In the genomic region with DNA sequence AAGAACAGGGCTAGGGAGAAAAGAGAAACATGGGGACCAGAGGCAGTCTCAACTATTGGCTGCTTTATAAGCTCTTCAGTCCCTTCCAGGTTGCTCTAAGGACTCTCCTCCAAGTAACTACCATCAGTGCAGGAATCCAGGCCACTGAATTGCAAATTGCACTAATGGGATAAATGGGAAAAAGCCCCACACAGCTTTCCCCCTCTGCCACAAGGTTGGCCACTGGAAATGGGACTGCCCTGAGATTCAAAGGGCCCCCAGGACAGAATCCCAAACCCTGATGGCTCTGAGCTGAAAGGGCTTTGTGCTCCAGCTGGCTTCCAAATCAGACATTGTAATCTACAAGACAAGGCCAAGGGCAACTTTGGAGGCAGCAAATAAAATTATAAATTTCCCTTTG, we compare ENCODE assay signal across 21 cellular contexts.
"Had no signal": no experiment of that assay in that cellular context is flagged by ENCODE, and none has a peak within 500 bp of the region (broad histone marks: within the 10 kb centered on the region; RNA-seq: fewer than 3 reads in every experiment).

No MANE protein-coding gene starts in this region.

- H3K4me1 Mint-ChIP-seq: endodermal cell had no signal

- H3K4me3 Mint-ChIP-seq: dendritic cell treated with granulocyte-macrophage colony-stimulating factor and Interleukin-4, amounts not matched to agents 40 ng/mL and 50 ng/mL, for 4 days; effector memory CD8-positive, alpha-beta T cell; endodermal cell had no signal

- H3K27ac ChIP-seq: colonic mucosa, coronary artery, dorsolateral prefrontal cortex, epithelial cell of prostate, esophagus squamous epithelium, foreskin keratinocyte, gastrocnemius medialis, gastroesophageal sphincter, heart left ventricle, heart right ventricle had no signal

- H3K36me3 ChIP-seq: colonic mucosa, esophagus squamous epithelium, gastrocnemius medialis, gastroesophageal sphincter, heart left ventricle, heart right ventricle had no signal

- DNase-seq: colonic mucosa; cortex of kidney; dermis blood vessel endothelial cell; dorsolateral prefrontal cortex; effector CD4-positive, alpha-beta T cell; effector CD8-positive, alpha-beta T cell; effector memory CD4-positive, alpha-beta T cell; effector memory CD8-positive, alpha-beta T cell; endodermal cell; erythroblast; esophagus squamous epithelium; foreskin keratinocyte; foreskin melanocyte; gastrocnemius medialis; glutamatergic neuron; heart left ventricle; heart right ventricle had no signal

- H3K9me3 ChIP-seq: colonic mucosa, gastrocnemius medialis had no signal

- H3K4me1 ChIP-seq: colonic mucosa, esophagus squamous epithelium, foreskin keratinocyte, gastrocnemius medialis, heart left ventricle, heart right ventricle had no signal

- H3K27me3 Mint-ChIP-seq: dendritic cell treated with granulocyte-macrophage colony-stimulating factor and Interleukin-4, amounts not matched to agents 40 ng/mL and 50 ng/mL, for 4 days; effector memory CD8-positive, alpha-beta T cell had no signal

- H3K4me3 ChIP-seq: colonic mucosa, coronary artery, dorsolateral prefrontal cortex, esophagus squamous epithelium, gastrocnemius medialis, gastroesophageal sphincter, heart left ventricle, heart right ventricle had no signal

- H3K27me3 ChIP-seq: colonic mucosa, esophagus squamous epithelium, foreskin keratinocyte, gastrocnemius medialis, gastroesophageal sphincter, heart left ventricle, heart right ventricle had no signal

- H3K27ac Mint-ChIP-seq: dendritic cell treated with granulocyte-macrophage colony-stimulating factor and Interleukin-4, amounts not matched to agents 40 ng/mL and 50 ng/mL, for 4 days; effector memory CD8-positive, alpha-beta T cell; endodermal cell had no signal
